Comparison of ENCODE assay signal across 8 cellular contexts in the genomic region with DNA sequence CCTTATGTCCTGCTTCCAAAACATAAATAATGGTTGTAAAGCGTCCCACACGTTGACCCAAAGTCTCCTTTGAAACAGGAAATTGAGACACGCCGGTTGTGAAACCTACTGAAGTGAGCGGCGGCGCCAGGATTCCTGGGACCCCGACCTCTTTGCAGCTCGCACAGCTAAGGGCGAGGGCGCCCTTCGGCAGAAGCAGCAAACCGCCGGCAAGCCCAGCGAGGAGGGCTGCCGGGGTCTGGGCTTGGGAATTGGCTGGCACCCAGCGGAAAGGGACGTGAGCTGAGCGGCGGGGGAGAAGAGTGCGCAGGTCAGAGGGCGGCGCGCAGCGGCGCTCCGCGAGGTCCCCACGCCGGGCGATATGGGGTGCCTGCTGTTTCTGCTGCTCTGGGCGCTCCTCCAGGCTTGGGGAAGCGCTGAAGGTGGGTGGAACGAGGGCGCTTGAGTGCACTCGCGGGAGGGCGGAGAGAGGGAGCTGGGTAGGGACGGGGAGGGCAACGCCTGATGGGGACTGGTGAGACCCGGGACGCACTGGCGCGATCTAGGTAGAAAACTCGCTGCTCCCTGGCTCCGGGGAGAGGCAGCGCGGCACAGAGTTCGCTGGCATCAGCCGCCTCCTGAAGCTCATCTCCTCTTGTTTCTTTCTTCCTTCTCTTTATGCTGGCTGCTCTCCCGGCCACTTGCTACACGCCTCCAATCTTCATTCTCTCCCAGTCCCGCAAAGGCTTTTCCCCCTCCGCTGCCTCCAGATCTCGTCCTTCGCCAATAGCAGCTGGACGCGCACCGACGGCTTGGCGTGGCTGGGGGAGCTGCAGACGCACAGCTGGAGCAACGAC. TPM values are rescaled to one million over a fixed set of nuclear protein-coding genes. Genes with fewer than 3 reads are reported as not detected.
DNase-seq lines count a peak whose midpoint lies in the region; ATAC-seq and TF ChIP-seq lines count a peak whose summit lies in the region.

A gene (plus strand): TSS at position 155 of the 836 bp plus-strand sequence. CDS start 207 bp downstream, at position 362.

- peak within 1 kb of the TSS; percentile 73 for H3K4me3 Mint-ChIP-seq in MCF 10A (ENCODE audit: unreplicated experiment)

- no peaks in the 10 kb centered on the region for H3K36me3 Mint-ChIP-seq in MCF 10A (ENCODE audit: insufficient read depth, unreplicated experiment)

- H3K27me3 ChIP-seq in Karpas-422 (ENCODE audit: low read length) = no peaks in the 10 kb centered on the region

- no peaks in the 10 kb centered on the region for H4K20me1 ChIP-seq in Karpas-422 (ENCODE audit: insufficient read depth, low read depth, low read length)

- H3K27me3 Mint-ChIP-seq in MCF 10A (ENCODE audit: insufficient read depth, unreplicated experiment) = peaks cover 53% of the 10 kb centered on the region

- no peak for TF ChIP-seq CTCF in MCF 10A (IDR thresholded peaks at IDR 0.05; ENCODE audit: unreplicated experiment)

- peak within 1 kb of the TSS; percentile 67 for H3K4me3 ChIP-seq in Karpas-422 (ENCODE audit: low read length)

- H3K27ac Mint-ChIP-seq in MCF 10A (ENCODE audit: low read depth, unreplicated experiment) = no peak within 1 kb of the TSS

- peaks cover 9% of the 10 kb centered on the region for H3K4me1 Mint-ChIP-seq in MCF 10A (ENCODE audit: insufficient read depth, unreplicated experiment)

- CTCF ChIA-PET in MCF 10A (lab: Yijun Ruan, JAX) = interaction anchor here (0.6 to 1.8 kb wide), 8 partner anchors 9 to 218 kb away, joined by 3 to 7 read pairs (median 4); no protein-coding TSS in a partner anchor

- no peaks in the 10 kb centered on the region for H3K79me2 ChIP-seq in Karpas-422 (ENCODE audit: low read length)

- ATAC-seq in stimulated activated naive CD8-positive, alpha-beta T cell treated with anti-CD3 and anti-CD28 coated beads, Interleukin-15, Interleukin-2, amounts not matched to agents 100 U/mL and 50 U/mL, for 24 hours = no peak

- peak within 1 kb of the TSS; percentile 65 for H3K9ac ChIP-seq in Karpas-422 (ENCODE audit: low read length)

- H2AFZ ChIP-seq in Karpas-422 (ENCODE audit: low read length) = peak within 1 kb of the TSS; percentile 88; the same call in 1 of the 2 replicates

- intact Hi-C loops in MCF 10A (cut with micrococcal nuclease) = no loop called here

- H3K9me3 Mint-ChIP-seq in MCF 10A (ENCODE audit: unreplicated experiment) = no peaks in the 10 kb centered on the region

- no peaks in the 10 kb centered on the region for H3K9me3 ChIP-seq in Karpas-422 (ENCODE audit: low read length)

- no peaks in the 10 kb centered on the region for H3K9me2 ChIP-seq in Karpas-422 (replicated peaks; ENCODE audit: insufficient read depth, low read length)

- BruUV-seq in MCF 10A (replicated peaks; lab: Mats Ljungman, UMichigan) = no TSS peak

- H3K4me1 ChIP-seq in Karpas-422 (ENCODE audit: low read length) = peaks cover 52% of the 10 kb centered on the region

- peak within 1 kb of the TSS; percentile 77 for H3K4me2 ChIP-seq in Karpas-422 (ENCODE audit: low read depth, low read length, poor library complexity, severe bottlenecking)

- no peaks in the 10 kb centered on the region; the same call in 1 of the 2 replicates for H3K36me3 ChIP-seq in Karpas-422 (ENCODE audit: insufficient read depth, low read length)

- DNase-seq in D341Med (ENCODE audit: low spot score) (peak; percentile 48), Karpas-422 (peak; percentile 72), MCF 10A (ENCODE audit: unreplicated experiment) (peak; percentile 26), left kidney (ENCODE audit: low read depth, low spot score) (peak; percentile 87), ureter (ENCODE audit: low spot score) (no peak), NCI-H2171 (lab: John Stamatoyannopoulos, UW) (no peak), NCI-H1092 treated with DMSO at 0.1 percent for 48 hours (lab: John Stamatoyannopoulos, UW) (no peak)
- peak; percentile 27 for DNase-seq in stimulated activated naive CD8-positive, alpha-beta T cell treated with anti-CD3 and anti-CD28 coated beads, Interleukin-15, Interleukin-2, amounts not matched to agents 100 U/mL and 50 U/mL, for 24 hours

- H3K27ac ChIP-seq in Karpas-422 (ENCODE audit: low read length) = peak within 1 kb of the TSS; percentile 88

- POLR2A ChIA-PET in MCF 10A (lab: Yijun Ruan, JAX) = interaction anchor here (0.7 to 1.7 kb wide), 2 partner anchors 36 to 179 kb away, joined by 3 to 6 read pairs; no protein-coding TSS in a partner anchor

RNA-seq across cellular contexts. Expression of the gene that starts here (rescaled TPM):
- 7.1 and 7.2 TPM in 2 replicates for total RNA-seq in Karpas-422 (2014; rRNA removed; shearing (Covaris generic); ENCODE audit: low replicate concordance)
- total RNA-seq in MCF 10A (2022) (0.19 and 0.22 TPM in 2 replicates), ureter (1.7 TPM)

Comparison
In these comparisons a context has a peak if more than half of its experiments do, and no peak if none do; other contexts are left out.
1. Peak in DNase-seq in MCF 10A; RNA of the gene not detected or under 1 TPM.
2. DNase-seq: peak in D341Med (single experiment), Karpas-422 (single experiment), left kidney (single experiment) and stimulated activated naive CD8-positive, alpha-beta T cell treated with anti-CD3 and anti-CD28 coated beads, Interleukin-15, Interleukin-2, amounts not matched to agents 100 U/mL and 50 U/mL, for 24 hours (single experiment); none in ureter (single experiment), NCI-H2171 (single experiment) and NCI-H1092 treated with DMSO at 0.1 percent for 48 hours (single experiment).